In the genomic region with DNA sequence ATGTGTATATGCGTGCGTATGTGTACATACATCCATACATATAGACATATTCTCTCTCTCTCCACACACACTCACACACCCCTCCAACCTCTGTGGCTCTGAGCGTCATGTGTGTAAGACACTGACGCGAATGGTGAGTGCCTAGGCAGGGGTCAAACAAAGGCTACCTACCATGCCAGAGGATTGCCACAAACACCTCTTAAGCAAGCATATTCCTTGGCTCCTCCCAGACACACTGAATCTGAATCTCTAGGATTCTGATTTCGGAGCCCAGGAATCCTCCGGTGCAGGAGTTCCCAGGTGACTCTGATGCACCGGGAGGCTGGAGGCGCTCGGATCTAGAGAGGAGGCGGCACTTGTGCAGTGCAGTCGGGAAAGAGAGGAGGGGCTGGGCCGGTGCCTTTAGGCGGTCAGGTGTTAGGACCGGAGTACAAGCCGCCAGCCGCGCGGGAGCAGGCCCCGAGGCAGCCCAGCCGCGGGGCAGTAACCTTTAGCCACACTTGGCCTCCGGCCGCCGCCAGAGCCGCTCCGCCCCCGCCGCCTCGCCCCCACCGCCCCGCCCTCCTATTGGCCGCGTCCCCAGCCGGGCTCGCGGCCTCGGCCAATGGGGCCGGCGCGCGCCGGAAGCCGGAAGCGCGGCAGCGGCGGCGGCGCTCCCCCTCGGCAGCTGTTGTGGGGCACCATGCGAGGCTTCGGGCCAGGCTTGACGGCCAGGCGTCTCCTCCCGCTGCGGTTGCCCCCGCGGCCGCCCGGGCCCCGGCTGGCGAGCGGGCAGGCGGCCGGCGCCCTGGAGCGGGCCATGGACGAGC, we compare ENCODE assay signal across 8 cellular contexts. TPM values are rescaled to one million over a fixed set of nuclear protein-coding genes. Genes with fewer than 3 reads are reported as not detected.
DNase-seq lines count a peak whose midpoint lies in the region; ATAC-seq and TF ChIP-seq lines count a peak whose summit lies in the region.

TSS of gene MLYCD (plus strand) at position 653 of the 809 bp plus-strand sequence. CDS start at position 683, 30 bp downstream.

- no peaks in the 10 kb centered on the region for H3K9me3 Mint-ChIP-seq in endothelial cell (ENCODE audit: unreplicated experiment)

- peak; percentile 74 for TF ChIP-seq POLR2A in GM19099 (IDR thresholded peaks at IDR 0.05; ENCODE audit: extremely low read depth, insufficient read length, low read depth)

- H3K4me3 Mint-ChIP-seq in endothelial cell (ENCODE audit: unreplicated experiment), result peak within 1 kb of the TSS; percentile 95

- peak within 1 kb of the TSS; percentile 94 for H3K27ac ChIP-seq in C4-2B

- ATAC-seq in HG03342 (IDR thresholded peaks at IDR 0.05; ENCODE audit: unreplicated experiment), result peak; percentile 92

- peak within 1 kb of the TSS; percentile 68 for H3K27ac Mint-ChIP-seq in endothelial cell (ENCODE audit: unreplicated experiment)

- peak; percentile 58 for DNase-seq in NOMO-1 treated with DMSO at 0.1 percent for 48 hours (lab: John Stamatoyannopoulos, UW; ENCODE audit: unreplicated experiment)
- peak; percentile 70 for DNase-seq in activated CD8-positive, alpha-beta memory T cell treated with anti-CD3 and anti-CD28 coated beads, Interleukin-2, amount 50 U/mL, for 4 hours
- DNase-seq in endothelial cell (ENCODE audit: low spot score), result peak; percentile 78
- peak; percentile 91 for DNase-seq in midbrain (lab: John Stamatoyannopoulos, UW)
- peak; percentile 62 to 65 for DNase-seq in stimulated activated CD8-positive, alpha-beta memory T cell treated with anti-CD3 and anti-CD28 coated beads, Interleukin-15, amount 100 ng/mL, for 48 hours (ENCODE audit: low read depth in 2 of 2)

- peaks cover 9% of the 10 kb centered on the region for H3K27me3 Mint-ChIP-seq in endothelial cell (ENCODE audit: unreplicated experiment)

- TF ChIP-seq CTCF in C4-2B (conservative IDR thresholded peaks at IDR 0.05) (no peak), endothelial cell (IDR thresholded peaks at IDR 0.05; ENCODE audit: unreplicated experiment) (no peak)

- peaks cover 9% of the 10 kb centered on the region for H3K4me1 Mint-ChIP-seq in endothelial cell (ENCODE audit: unreplicated experiment)

- H3K36me3 Mint-ChIP-seq in endothelial cell (ENCODE audit: low read depth, unreplicated experiment), result no peaks in the 10 kb centered on the region

RNA-seq across cellular contexts. Expression of gene MLYCD, which starts in this region (rescaled TPM):
- 3.0 TPM for total RNA-seq in endothelial cell (ENCODE audit: unreplicated experiment)

Comparison
In these comparisons a context has a peak if more than half of its experiments do, and no peak if none do; other contexts are left out.
1. Peak in every context shown above with its lines: DNase-seq, ATAC-seq and H3K27ac ChIP-seq.